In the genomic region with DNA sequence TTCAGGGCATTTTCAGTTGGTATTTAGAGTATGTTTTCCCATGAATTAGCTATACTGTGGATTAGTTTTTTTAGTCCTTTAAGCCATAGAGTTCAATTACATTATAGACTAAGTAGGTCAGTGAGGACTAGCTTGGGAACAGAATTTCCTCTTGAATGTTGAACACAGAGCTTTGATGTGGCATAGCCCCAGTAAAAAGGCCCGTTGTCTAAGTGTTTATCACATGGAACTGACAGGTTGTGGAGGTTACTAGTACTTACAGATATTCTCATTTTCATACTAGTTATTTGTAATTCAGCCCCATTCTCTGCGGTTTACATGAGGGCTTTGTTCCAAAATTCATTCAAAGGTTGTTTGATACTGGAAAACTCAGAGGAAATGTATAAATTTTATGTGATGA, we compare ENCODE assay signal across 25 cellular contexts. TPM values are rescaled to one million over a fixed set of nuclear protein-coding genes. Genes with fewer than 3 reads are reported as not detected.
A peak's percentile ranks its signal among the peaks of the same experiment; 100 is the strongest.
DNase-seq lines count a peak whose midpoint lies in the region; ATAC-seq and TF ChIP-seq lines count a peak whose summit lies in the region.
"Had no signal": no experiment of that assay in that cellular context is flagged by ENCODE, and none has a peak within 500 bp of the region (broad histone marks: within the 10 kb centered on the region; RNA-seq: fewer than 3 reads in every experiment).

No MANE protein-coding gene starts in this region.

- POLR2A ChIA-PET in CD8-positive, alpha-beta memory T cell (lab: Charles Lee) = interaction anchor here (0.6 kb wide), 1 partner anchor 61 kb away, joined by 3 read pairs; no protein-coding TSS in a partner anchor
- POLR2A ChIA-PET in T-cell (lab: Charles Lee) = interaction anchor here in 1 of 2 donors (0.6 kb wide), 1 partner anchor 132 kb away, joined by 4 read pairs; no protein-coding TSS in a partner anchor

- no peaks in the 10 kb centered on the region for H3K9me3 ChIP-seq in CD4-positive, CD25-positive, alpha-beta regulatory T cell (ENCODE audit: control insufficient read depth in 2 of 2, low read length in 2 of 2)
- H3K9me3 ChIP-seq in CD8-positive, alpha-beta memory T cell (ENCODE audit: low read length) = no peaks in the 10 kb centered on the region
- H3K9me3 ChIP-seq: ascending aorta, HAP-1, SJSA1, upper lobe of right lung had no signal

- peak overlapping the region; percentile 28 for H3K4me3 ChIP-seq in CD4-positive, CD25-positive, alpha-beta regulatory T cell (ENCODE audit: low read depth, low read length)
- H3K4me3 ChIP-seq in CD8-positive, alpha-beta memory T cell (ENCODE audit: low read length) = no peak overlapping the region
- no peak overlapping the region for H3K4me3 ChIP-seq in retinal pigment epithelial cell (ENCODE audit: low read length)
- H3K4me3 ChIP-seq: ascending aorta, cardiac muscle cell, HAP-1, SJSA1, skin epidermis, upper lobe of right lung had no signal

- peaks cover 24% of the 10 kb centered on the region for H3K4me1 ChIP-seq in CD4-positive, CD25-positive, alpha-beta regulatory T cell (ENCODE audit: control insufficient read depth, insufficient read depth, low read length, poor library complexity, severe bottlenecking)
- peaks cover 21% of the 10 kb centered on the region for H3K4me1 ChIP-seq in CD8-positive, alpha-beta memory T cell (ENCODE audit: insufficient read depth, low read length)

- peaks cover 7 to 49% (median 30%) of the 10 kb centered on the region in 4 donors for H3K4me1 Mint-ChIP-seq in CD4-positive, CD25-positive, alpha-beta regulatory T cell
- H3K4me1 Mint-ChIP-seq in CD8-positive, alpha-beta memory T cell = peaks cover 41 to 61% (median 52%) of the 10 kb centered on the region in 3 donors
- H3K4me1 Mint-ChIP-seq in T-cell = peaks cover 31 to 55% (median 53%) of the 10 kb centered on the region in 3 donors

- CTCF ChIA-PET in CD8-positive, alpha-beta memory T cell (lab: Charles Lee) = interaction anchor here (1.0 kb wide), 1 partner anchor 11 kb away, joined by 3 read pairs; no protein-coding TSS in a partner anchor
- CTCF ChIA-PET in T-cell (lab: Charles Lee) = interaction anchor here in 1 of 2 donors (0.7 kb wide), 2 partner anchors 82 to 174 kb away, joined by 3 to 4 read pairs; no protein-coding TSS in a partner anchor

- H3K27me3 ChIP-seq in CD4-positive, CD25-positive, alpha-beta regulatory T cell (ENCODE audit: control insufficient read depth, insufficient read depth, low read length) = no peaks in the 10 kb centered on the region
- no peaks in the 10 kb centered on the region for H3K27me3 ChIP-seq in CD8-positive, alpha-beta memory T cell (ENCODE audit: insufficient read depth, low read length, poor library complexity, severe bottlenecking)
- H3K27me3 ChIP-seq: ascending aorta, cardiac muscle cell, SJSA1, upper lobe of right lung had no signal

- H3K27ac Mint-ChIP-seq in CD4-positive, CD25-positive, alpha-beta regulatory T cell = no peak overlapping the region
- H3K27ac Mint-ChIP-seq in CD8-positive, alpha-beta memory T cell = peak overlapping the region in 4 of 8 donors; percentile 9 to 33 (median 16)
- peak overlapping the region in 1 of 2 donors; percentile 43 for H3K27ac Mint-ChIP-seq in T-cell
- H3K27ac Mint-ChIP-seq: activated naive CD4-positive, alpha-beta T cell treated with anti-CD3 and anti-CD28 coated beads, Interleukin-2, amount 10 ng/mL, durations not matched to agents 7 days and 5 days; natural killer cell treated with Interleukin-12 subunit alpha and Interleukin-12 subunit beta and Interleukin-15 and Interleukin-18, amount 100 ng/mL, for 72 hours; T-helper 1 cell treated with Interleukin-12 subunit alpha and Interleukin-12 subunit beta and Interleukin-4 antibody, amounts not matched to agents 30 μg/mL and 1 μg/mL, for 36 hours had no signal

- peaks cover 29% of the 10 kb centered on the region for H3K36me3 ChIP-seq in CD4-positive, CD25-positive, alpha-beta regulatory T cell (ENCODE audit: control insufficient read depth, insufficient read depth, low read length)
- H3K36me3 ChIP-seq in CD8-positive, alpha-beta memory T cell (ENCODE audit: insufficient read depth, low read length) = peaks cover 5% of the 10 kb centered on the region
- H3K36me3 ChIP-seq: HAP-1, SJSA1 had no signal

- no peak for ATAC-seq in CD4-positive, CD25-positive, alpha-beta regulatory T cell (ENCODE audit: low read depth in 2 of 2)
- ATAC-seq in T-cell (replicated peaks in 1 of 4) = peak in 3 of 4 experiments; percentile 41 to 60 (median 59)
- ATAC-seq: natural killer cell treated with Interleukin-12 subunit alpha and Interleukin-12 subunit beta and Interleukin-15 and Interleukin-18, amount 100 ng/mL, for 72 hours; upper lobe of right lung had no signal

- peak in 1 of 3 donors; percentile 17 for DNase-seq in CD4-positive, CD25-positive, alpha-beta regulatory T cell
- no peak for DNase-seq in CD8-positive, alpha-beta memory T cell
- DNase-seq in T-cell = no peak
- peak; percentile 7 for DNase-seq in retinal pigment epithelial cell (ENCODE audit: low read depth)
- DNase-seq in NCI-H345 treated with DMSO at 0.1 percent for 48 hours (lab: John Stamatoyannopoulos, UW; ENCODE audit: unreplicated experiment) = no peak
- no peak for DNase-seq in occipital lobe (lab: John Stamatoyannopoulos, UW)
- no peak for DNase-seq in NCI-H1930 (lab: John Stamatoyannopoulos, UW)
- DNase-seq: activated CD4-positive, CD25-positive, alpha-beta regulatory T cell treated with anti-CD3 and anti-CD28 coated beads, Interleukin-2, amount 50 U/mL, for 72 hours; activated naive CD4-positive, alpha-beta T cell treated with anti-CD3 and anti-CD28 coated beads, Interleukin-2, amount 10 ng/mL, durations not matched to agents 7 days and 5 days; cortex of kidney; GDM1; KG1; midbrain; NCI-H1436; NCI-H2107; NCI-H446; NCI-H774; upper lobe of right lung had no signal

- H3K27ac ChIP-seq in CD4-positive, CD25-positive, alpha-beta regulatory T cell (ENCODE audit: insufficient read depth, low read length, poor library complexity, severe bottlenecking) = no peak overlapping the region
- H3K27ac ChIP-seq in CD8-positive, alpha-beta memory T cell (ENCODE audit: low read depth, low read length) = no peak overlapping the region
- H3K27ac ChIP-seq: ascending aorta, cardiac muscle cell, SJSA1, skin epidermis, upper lobe of right lung had no signal

- H3K27me3 Mint-ChIP-seq in CD4-positive, CD25-positive, alpha-beta regulatory T cell = no peaks in the 10 kb centered on the region
- no peaks in the 10 kb centered on the region for H3K27me3 Mint-ChIP-seq in CD8-positive, alpha-beta memory T cell
- H3K27me3 Mint-ChIP-seq in T-cell = no peaks in the 10 kb centered on the region
- H3K27me3 Mint-ChIP-seq: activated naive CD4-positive, alpha-beta T cell treated with anti-CD3 and anti-CD28 coated beads, Interleukin-2, amount 10 ng/mL, durations not matched to agents 7 days and 5 days; natural killer cell treated with Interleukin-12 subunit alpha and Interleukin-12 subunit beta and Interleukin-15 and Interleukin-18, amount 100 ng/mL, for 72 hours had no signal

- no peak for TF ChIP-seq CTCF in retinal pigment epithelial cell (conservative IDR thresholded peaks at IDR 0.05; ENCODE audit: low read depth, low read length)

- peaks cover 17% of the 10 kb centered on the region for H3K36me3 Mint-ChIP-seq in CD4-positive, CD25-positive, alpha-beta regulatory T cell
- H3K36me3 Mint-ChIP-seq in CD8-positive, alpha-beta memory T cell = peaks cover 0 to 26% (median 3%) of the 10 kb centered on the region in 3 donors
- H3K36me3 Mint-ChIP-seq in T-cell = peaks cover 19% of the 10 kb centered on the region
- H3K36me3 Mint-ChIP-seq: natural killer cell treated with Interleukin-12 subunit alpha and Interleukin-12 subunit beta and Interleukin-15 and Interleukin-18, amount 100 ng/mL, for 72 hours had no signal

- H3K4me3 Mint-ChIP-seq in CD4-positive, CD25-positive, alpha-beta regulatory T cell = peak overlapping the region in 2 of 4 donors; percentile 12 to 15
- peak overlapping the region in 4 of 7 donors; percentile 11 to 39 (median 22) for H3K4me3 Mint-ChIP-seq in CD8-positive, alpha-beta memory T cell
- peak overlapping the region in 1 of 3 donors; percentile 41 for H3K4me3 Mint-ChIP-seq in T-cell
- H3K4me3 Mint-ChIP-seq: activated naive CD4-positive, alpha-beta T cell treated with anti-CD3 and anti-CD28 coated beads, Interleukin-2, amount 10 ng/mL, durations not matched to agents 7 days and 5 days; natural killer cell treated with Interleukin-12 subunit alpha and Interleukin-12 subunit beta and Interleukin-15 and Interleukin-18, amount 100 ng/mL, for 72 hours; T-helper 1 cell treated with Interleukin-12 subunit alpha and Interleukin-12 subunit beta and Interleukin-4 antibody, amounts not matched to agents 30 μg/mL and 1 μg/mL, for 36 hours had no signal

- no peaks in the 10 kb centered on the region for H3K9me3 Mint-ChIP-seq in CD4-positive, CD25-positive, alpha-beta regulatory T cell
- no peaks in the 10 kb centered on the region for H3K9me3 Mint-ChIP-seq in CD8-positive, alpha-beta memory T cell
- H3K9me3 Mint-ChIP-seq in T-cell = no peaks in the 10 kb centered on the region
- H3K9me3 Mint-ChIP-seq: activated naive CD4-positive, alpha-beta T cell treated with anti-CD3 and anti-CD28 coated beads, Interleukin-2, amount 10 ng/mL, durations not matched to agents 7 days and 5 days; natural killer cell treated with Interleukin-12 subunit alpha and Interleukin-12 subunit beta and Interleukin-15 and Interleukin-18, amount 100 ng/mL, for 72 hours; T-helper 1 cell treated with Interleukin-12 subunit alpha and Interleukin-12 subunit beta and Interleukin-4 antibody, amounts not matched to agents 30 μg/mL and 1 μg/mL, for 36 hours had no signal

RNA-seq across cellular contexts. Expression of gene INSIG2, which starts 6.2 kb away (rescaled TPM):
- total RNA-seq in CD4-positive, CD25-positive, alpha-beta regulatory T cell = 11.3 TPM
- 10 to 100 TPM; 22.4 to 29.2 (median 28.8) TPM for polyA plus RNA-seq in CD4-positive, CD25-positive, alpha-beta regulatory T cell
- 10 to 100 TPM; 13.4 to 16.9 TPM for total RNA-seq in CD8-positive, alpha-beta memory T cell
- polyA plus RNA-seq in CD8-positive, alpha-beta memory T cell = 22.1 TPM
- 10 to 100 TPM; 13.8 to 18.9 (median 16.9) TPM for total RNA-seq in T-cell
- 30.1 TPM for total RNA-seq in occipital lobe

Comparison
In these comparisons a context has a peak if more than half of its experiments do, and no peak if none do; other contexts are left out.
1. ATAC-seq: peak in T-cell (3 of 4); none in CD4-positive, CD25-positive, alpha-beta regulatory T cell (0 of 2).